ENCODE assay signal across 19 cellular contexts in genomic region chr18:77146249-77147080, GRCh38. TPM values are rescaled to one million over a fixed set of nuclear protein-coding genes. Genes with fewer than 3 reads are reported as not detected.
DNase-seq lines count a peak whose midpoint lies in the region; ATAC-seq and TF ChIP-seq lines count a peak whose summit lies in the region.
"Had no signal": no experiment of that assay in that cellular context is flagged by ENCODE, and none has a peak within 500 bp of the region (broad histone marks: within the 10 kb centered on the region; RNA-seq: fewer than 3 reads in every experiment).

No MANE protein-coding gene starts in this region.

- intact Hi-C loops in CD14-positive monocyte (cut with micrococcal nuclease) (loop anchor here in 1 of 2 donors (5.0 kb wide), 1 partner anchor 36 kb away; no protein-coding TSS in a partner anchor), stomach (cut with DNase I; ENCODE audit: low total_unique reads) (no loop called here)

- no peak for TF ChIP-seq EP300 in stomach (IDR thresholded peaks at IDR 0.05)

- H3K27me3 Mint-ChIP-seq in CD14-positive monocyte (ENCODE audit: low read depth in 3 of 3), result peaks cover 0 to 5% (median 2%) of the 10 kb centered on the region in 3 donors
- no peaks in the 10 kb centered on the region for H3K27me3 Mint-ChIP-seq in CD8-positive, alpha-beta memory T cell
- H3K27me3 Mint-ChIP-seq: activated CD8-positive, alpha-beta T cell treated with anti-CD3 and anti-CD28 coated beads for 36 hours had no signal

- H3K9me3 ChIP-seq in CD8-positive, alpha-beta memory T cell (ENCODE audit: low read length), result no peaks in the 10 kb centered on the region
- H3K9me3 ChIP-seq in RWPE2 (ENCODE audit: severe bottlenecking), result peaks cover 3% of the 10 kb centered on the region
- H3K9me3 ChIP-seq in stomach, result peaks cover 0 to 17% (median 11%) of the 10 kb centered on the region in 4 donors

- 67 to 75% (median 71%) methylated on average over 15 to 16 of the region's 16 CpGs for WGBS in stomach, 5 donors

- H3K4me3 Mint-ChIP-seq in CD14-positive monocyte, result no peak overlapping the region
- H3K4me3 Mint-ChIP-seq in CD8-positive, alpha-beta memory T cell, result peak overlapping the region in 1 of 7 donors; percentile 3

- POLR2A ChIA-PET in CD8-positive, alpha-beta memory T cell (lab: Charles Lee), result no interaction called here

- TF ChIP-seq CTCF in CD14-positive monocyte (IDR thresholded peaks at IDR 0.05) (no peak), RWPE2 (IDR thresholded peaks at IDR 0.05; ENCODE audit: poor library complexity, severe bottlenecking) (no peak), stomach (IDR thresholded peaks at IDR 0.05) (no peak)

- peaks cover 32% of the 10 kb centered on the region for H3K4me1 Mint-ChIP-seq in CD14-positive monocyte
- peaks cover 34 to 56% (median 50%) of the 10 kb centered on the region in 3 donors for H3K4me1 Mint-ChIP-seq in CD8-positive, alpha-beta memory T cell

- CTCF ChIA-PET in CD8-positive, alpha-beta memory T cell (lab: Charles Lee), result interaction anchor here (0.6 to 1.1 kb wide), 4 partner anchors 12 to 146 kb away, joined by 3 read pairs; no protein-coding TSS in a partner anchor

- H3K27ac Mint-ChIP-seq in CD14-positive monocyte, result peak overlapping the region in 5 of 7 donors; percentile 71 to 97 (median 94)
- peak overlapping the region in 5 of 8 donors; percentile 5 to 53 (median 43) for H3K27ac Mint-ChIP-seq in CD8-positive, alpha-beta memory T cell

- DNase-seq in CD14-positive monocyte (ENCODE audit: low spot score) (no peak), RWPE2 (ENCODE audit: low spot score) (no peak), islet precursor cell (peak; percentile 22), stomach (no peak)
- DNase-seq in CD8-positive, alpha-beta memory T cell, result no peak
- DNase-seq: activated CD8-positive, alpha-beta T cell treated with anti-CD3 and anti-CD28 coated beads for 36 hours; amygdala; caudate nucleus; DMS 273 treated with DMSO at 0.1 percent for 48 hours; esophagus squamous epithelium; HCEC 1CT; KBM-7; left ventricle myocardium inferior; NCI-H1436; SW 1271 had no signal

- H3K4me1 ChIP-seq in CD8-positive, alpha-beta memory T cell (ENCODE audit: insufficient read depth, low read length), result peaks cover 16% of the 10 kb centered on the region
- H3K4me1 ChIP-seq in RWPE2 (ENCODE audit: insufficient read depth, poor library complexity, severe bottlenecking) (peaks cover 9% of the 10 kb centered on the region), stomach (no peaks in the 10 kb centered on the region)
- H3K4me1 ChIP-seq: left ventricle myocardium inferior had no signal

- H3K9me3 Mint-ChIP-seq in CD14-positive monocyte, result peaks cover 11 to 29% (median 24%) of the 10 kb centered on the region in 7 donors
- peaks cover 2 to 22% (median 14%) of the 10 kb centered on the region in 5 donors for H3K9me3 Mint-ChIP-seq in CD8-positive, alpha-beta memory T cell

- no peak overlapping the region for H3K4me3 ChIP-seq in CD8-positive, alpha-beta memory T cell (ENCODE audit: low read length)
- no peak overlapping the region for H3K4me3 ChIP-seq in RWPE2 (ENCODE audit: severe bottlenecking)
- no peak overlapping the region for H3K4me3 ChIP-seq in stomach
- H3K4me3 ChIP-seq: esophagus squamous epithelium, left ventricle myocardium inferior had no signal

- peaks cover 6 to 7% of the 10 kb centered on the region in 2 donors for H3K36me3 Mint-ChIP-seq in CD14-positive monocyte
- peaks cover 0 to 25% (median 2%) of the 10 kb centered on the region in 3 donors for H3K36me3 Mint-ChIP-seq in CD8-positive, alpha-beta memory T cell

- no peaks in the 10 kb centered on the region for H3K27me3 ChIP-seq in CD8-positive, alpha-beta memory T cell (ENCODE audit: insufficient read depth, low read length, poor library complexity, severe bottlenecking)
- H3K27me3 ChIP-seq in RWPE2 (ENCODE audit: insufficient read depth, poor library complexity, severe bottlenecking) (no peaks in the 10 kb centered on the region), stomach (no peaks in the 10 kb centered on the region)
- H3K27me3 ChIP-seq: esophagus squamous epithelium had no signal

- H3K36me3 ChIP-seq in CD8-positive, alpha-beta memory T cell (ENCODE audit: insufficient read depth, low read length), result no peaks in the 10 kb centered on the region
- H3K36me3 ChIP-seq in RWPE2 (ENCODE audit: low read depth) (no peaks in the 10 kb centered on the region), stomach (no peaks in the 10 kb centered on the region)
- H3K36me3 ChIP-seq: esophagus squamous epithelium, left ventricle myocardium inferior had no signal

- TF ChIP-seq POLR2A in stomach (IDR thresholded peaks at IDR 0.05), result no peak

- ATAC-seq in RWPE2 (ENCODE audit: low read depth) (peak; percentile 64), HG03280 (IDR thresholded peaks at IDR 0.05; ENCODE audit: unreplicated experiment) (no peak), GM21390 (IDR thresholded peaks at IDR 0.05; ENCODE audit: unreplicated experiment) (no peak)

- H3K27ac ChIP-seq in CD8-positive, alpha-beta memory T cell (ENCODE audit: low read depth, low read length), result no peak overlapping the region
- no peak overlapping the region for H3K27ac ChIP-seq in RWPE2 (ENCODE audit: poor library complexity, severe bottlenecking)
- no peak overlapping the region for H3K27ac ChIP-seq in stomach
- H3K27ac ChIP-seq: esophagus squamous epithelium, left ventricle myocardium inferior, parathyroid adenoma, VCaP had no signal

RNA-seq across cellular contexts. Expression of gene MBP, which starts 13.9 kb away (rescaled TPM):
- polyA plus RNA-seq in CD14-positive monocyte, result 10 to 100 TPM; 50.4 to 81.0 TPM
- 10 to 100 TPM; 59.5 to 60.0 TPM for total RNA-seq in CD8-positive, alpha-beta memory T cell
- polyA plus RNA-seq in CD8-positive, alpha-beta memory T cell, result 196 TPM
- 100 to 1,000 TPM in 1 of 5 donors, 10 to 100 TPM in 4; 30.4 to 407 (median 43.8) TPM for total RNA-seq in stomach
- polyA plus RNA-seq in stomach, result 10 to 100 TPM in 1 of 3 donors, 1 to 10 TPM in 2; 7.9 to 16.8 (median 8.1) TPM
